18 cellular contexts compared by ENCODE assay signal in the genomic region with DNA sequence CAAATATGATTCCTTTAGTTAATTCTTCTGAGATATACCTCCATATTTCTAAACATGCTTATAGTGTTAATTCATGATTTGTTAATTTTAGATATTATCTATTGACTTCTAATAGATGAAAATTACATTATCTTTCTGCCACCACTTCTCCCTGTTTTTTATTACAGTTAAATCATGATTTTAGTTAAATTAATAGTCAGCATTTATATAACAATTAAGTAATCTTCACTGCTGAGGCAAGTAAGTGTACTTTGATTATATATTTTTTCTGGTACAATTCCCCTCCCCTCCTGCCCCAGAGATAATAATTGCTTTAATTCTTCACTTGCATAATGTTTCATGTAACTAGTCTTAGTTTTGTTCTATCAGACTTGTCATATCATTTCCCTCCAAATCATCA. TPM values are rescaled to one million over a fixed set of nuclear protein-coding genes. Genes with fewer than 3 reads are reported as not detected.
"Had no signal": no experiment of that assay in that cellular context is flagged by ENCODE, and none has a peak within 500 bp of the region (broad histone marks: within the 10 kb centered on the region; RNA-seq: fewer than 3 reads in every experiment).

No MANE protein-coding gene starts in this region.

- FAIRE-seq: endometrium, pancreas had no signal

- H3K9me3 Mint-ChIP-seq: activated CD4-positive, alpha-beta T cell treated with anti-CD3 and anti-CD28 coated beads, Interleukin-2, amount 10 ng/mL, durations not matched to agents 7 days and 5 days; type B pancreatic cell had no signal

- ATAC-seq: foreskin keratinocyte, left lobe of liver, lower lobe of right lung, mucosa of descending colon, pancreas, right cardiac atrium had no signal

- H3K36me3 Mint-ChIP-seq: type B pancreatic cell had no signal

- DNase-seq: activated CD4-positive, alpha-beta T cell treated with anti-CD3 and anti-CD28 coated beads, Interleukin-2, amount 10 ng/mL, durations not matched to agents 7 days and 5 days; activated gamma-delta T cell treated with Interleukin-2 at 50 U/mL for 16 hours; activated T-cell treated with anti-CD3 and anti-CD28 coated beads, Interleukin-2, amount 50 U/mL, for 1 hour; amygdala; cortex of kidney; foreskin keratinocyte; lower lobe of right lung; mesendoderm; mucosa of descending colon; pancreas; right cardiac atrium; stimulated activated CD4-positive, alpha-beta T cell treated with anti-CD3 and anti-CD28 coated beads, Interleukin-4, amount 100 ng/mL, for 24 hours; stimulated activated naive CD4-positive, alpha-beta T cell treated with Interleukin-2 at 50 U/mL for 16 hours had no signal

- H3K4me3 Mint-ChIP-seq: activated CD4-positive, alpha-beta T cell treated with anti-CD3 and anti-CD28 coated beads, Interleukin-2, amount 10 ng/mL, durations not matched to agents 7 days and 5 days; type B pancreatic cell had no signal

- H3K27me3 Mint-ChIP-seq: activated CD4-positive, alpha-beta T cell treated with anti-CD3 and anti-CD28 coated beads, Interleukin-2, amount 10 ng/mL, durations not matched to agents 7 days and 5 days had no signal

- H3K27ac Mint-ChIP-seq: activated CD4-positive, alpha-beta T cell treated with anti-CD3 and anti-CD28 coated beads, Interleukin-2, amount 10 ng/mL, durations not matched to agents 7 days and 5 days; type B pancreatic cell had no signal

- H3K4me3 ChIP-seq: lower lobe of right lung, mucosa of descending colon, pancreas, thoracic aorta, vagina had no signal

RNA-seq across cellular contexts. Expression of gene TMEM121B, which starts 30.6 kb away (rescaled TPM):
- total RNA-seq: vagina had no signal
